1 cellular context compared by ENCODE assay signal in genomic region chr17:68497885-68498319, GRCh38.
TF ChIP-seq lines count a peak whose summit lies in the region.

No MANE protein-coding gene starts in this region.

TF ChIP-seq in HepG2, 621 proteins besides CTCF, POLR2A, EP300 and RAD21 (continued from another document):
- TF ChIP-seq, protein P1, sequence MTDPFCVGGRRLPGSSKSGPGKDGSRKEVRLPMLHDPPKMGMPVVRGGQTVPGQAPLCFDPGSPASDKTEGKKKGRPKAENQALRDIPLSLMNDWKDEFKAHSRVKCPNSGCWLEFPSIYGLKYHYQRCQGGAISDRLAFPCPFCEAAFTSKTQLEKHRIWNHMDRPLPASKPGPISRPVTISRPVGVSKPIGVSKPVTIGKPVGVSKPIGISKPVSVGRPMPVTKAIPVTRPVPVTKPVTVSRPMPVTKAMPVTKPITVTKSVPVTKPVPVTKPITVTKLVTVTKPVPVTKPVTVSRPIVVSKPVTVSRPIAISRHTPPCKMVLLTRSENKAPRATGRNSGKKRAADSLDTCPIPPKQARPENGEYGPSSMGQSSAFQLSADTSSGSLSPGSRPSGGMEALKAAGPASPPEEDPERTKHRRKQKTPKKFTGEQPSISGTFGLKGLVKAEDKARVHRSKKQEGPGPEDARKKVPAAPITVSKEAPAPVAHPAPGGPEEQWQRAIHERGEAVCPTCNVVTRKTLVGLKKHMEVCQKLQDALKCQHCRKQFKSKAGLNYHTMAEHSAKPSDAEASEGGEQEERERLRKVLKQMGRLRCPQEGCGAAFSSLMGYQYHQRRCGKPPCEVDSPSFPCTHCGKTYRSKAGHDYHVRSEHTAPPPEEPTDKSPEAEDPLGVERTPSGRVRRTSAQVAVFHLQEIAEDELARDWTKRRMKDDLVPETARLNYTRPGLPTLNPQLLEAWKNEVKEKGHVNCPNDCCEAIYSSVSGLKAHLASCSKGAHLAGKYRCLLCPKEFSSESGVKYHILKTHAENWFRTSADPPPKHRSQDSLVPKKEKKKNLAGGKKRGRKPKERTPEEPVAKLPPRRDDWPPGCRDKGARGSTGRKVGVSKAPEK (CRISPR knock-in tag; IDR thresholded peaks at IDR 0.05; ENCODE audit: borderline replicate concordance) = no peak
- TF ChIP-seq ISX (CRISPR knock-in tag; conservative IDR thresholded peaks at IDR 0.05) = no peak
- no peak for TF ChIP-seq SIX1 (CRISPR knock-in tag; IDR thresholded peaks at IDR 0.05; ENCODE audit: borderline replicate concordance)
- no peak for TF ChIP-seq KLF12 (CRISPR knock-in tag; IDR thresholded peaks at IDR 0.05; ENCODE audit: borderline replicate concordance)
- TF ChIP-seq ATF3 (CRISPR knock-in tag; IDR thresholded peaks at IDR 0.05) = no peak
- TF ChIP-seq CBX2 (IDR thresholded peaks at IDR 0.05; ENCODE audit: low read depth, low read length) = no peak
- no peak for TF ChIP-seq CBX2 (CRISPR knock-in tag; IDR thresholded peaks at IDR 0.05; ENCODE audit: low read depth)
- no peak for TF ChIP-seq JUND (CRISPR knock-in tag; IDR thresholded peaks at IDR 0.05)
- TF ChIP-seq, protein P2, sequence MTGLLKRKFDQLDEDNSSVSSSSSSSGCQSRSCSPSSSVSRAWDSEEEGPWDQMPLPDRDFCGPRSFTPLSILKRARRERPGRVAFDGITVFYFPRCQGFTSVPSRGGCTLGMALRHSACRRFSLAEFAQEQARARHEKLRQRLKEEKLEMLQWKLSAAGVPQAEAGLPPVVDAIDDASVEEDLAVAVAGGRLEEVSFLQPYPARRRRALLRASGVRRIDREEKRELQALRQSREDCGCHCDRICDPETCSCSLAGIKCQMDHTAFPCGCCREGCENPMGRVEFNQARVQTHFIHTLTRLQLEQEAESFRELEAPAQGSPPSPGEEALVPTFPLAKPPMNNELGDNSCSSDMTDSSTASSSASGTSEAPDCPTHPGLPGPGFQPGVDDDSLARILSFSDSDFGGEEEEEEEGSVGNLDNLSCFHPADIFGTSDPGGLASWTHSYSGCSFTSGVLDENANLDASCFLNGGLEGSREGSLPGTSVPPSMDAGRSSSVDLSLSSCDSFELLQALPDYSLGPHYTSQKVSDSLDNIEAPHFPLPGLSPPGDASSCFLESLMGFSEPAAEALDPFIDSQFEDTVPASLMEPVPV (CRISPR knock-in tag; IDR thresholded peaks at IDR 0.05) = no peak
TF ChIP-seq in HepG2: peak in this region for 0.
